8 cellular contexts compared by ENCODE assay signal in the genomic region with DNA sequence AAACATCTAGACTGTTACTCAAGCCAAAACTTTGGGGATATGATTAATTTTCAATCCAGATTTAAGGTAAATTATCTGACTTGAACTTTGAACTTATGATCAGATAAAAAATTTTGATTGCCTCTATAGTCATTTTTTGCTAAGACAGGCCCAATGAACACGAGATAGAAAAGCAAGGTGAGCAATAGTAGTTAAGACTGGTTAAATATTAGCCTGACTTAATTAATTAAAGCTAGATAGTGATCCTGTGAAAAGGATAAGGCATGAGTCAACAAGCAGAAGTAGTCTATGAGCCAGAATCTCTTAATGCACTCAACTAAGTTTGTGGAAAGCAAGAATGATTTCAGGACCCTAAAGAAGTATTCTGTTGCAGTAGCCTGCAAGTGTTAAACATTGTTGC.
"Had no signal": no experiment of that assay in that cellular context is flagged by ENCODE, and none has a peak within 500 bp of the region (broad histone marks: within the 10 kb centered on the region; RNA-seq: fewer than 3 reads in every experiment).

No MANE protein-coding gene starts in this region.

- H2AFZ ChIP-seq: GM23338 had no signal

- FAIRE-seq: H1, H54, HTR-8/SVneo had no signal

- H3K36me3 Mint-ChIP-seq: IgD-negative memory B cell had no signal

- H3K27ac Mint-ChIP-seq: H9, IgD-negative memory B cell had no signal

- DNase-seq: H9, HCEC 1CT, KBM-7 had no signal

- H3K4me3 ChIP-seq: GM23338 had no signal

- ATAC-seq: GM23338 had no signal

- H3K9me3 Mint-ChIP-seq: GM23338, H9, IgD-negative memory B cell had no signal

- H3K27me3 Mint-ChIP-seq: IgD-negative memory B cell had no signal

- H3K4me3 Mint-ChIP-seq: GM23338, H9, IgD-negative memory B cell had no signal

- H3K4me2 ChIP-seq: GM23338 had no signal
